ENCODE assay signal across 30 cellular contexts in genomic region chr12:53970451-53970850, GRCh38. TPM values are rescaled to one million over a fixed set of nuclear protein-coding genes. Genes with fewer than 3 reads are reported as not detected.
"Had no signal": no experiment of that assay in that cellular context is flagged by ENCODE, and none has a peak within 500 bp of the region (broad histone marks: within the 10 kb centered on the region; RNA-seq: fewer than 3 reads in every experiment).

No MANE protein-coding gene starts in this region.

- H3K36me3 ChIP-seq: esophagus squamous epithelium, gastrocnemius medialis, heart right ventricle, left lung, lower lobe of right lung had no signal

- ATAC-seq: esophagus mucosa, gastrocnemius medialis, heart right ventricle, left cardiac atrium, left lung, left ventricle myocardium superior, lower lobe of right lung had no signal

- DNase-seq: dermis blood vessel endothelial cell; dorsolateral prefrontal cortex; effector CD4-positive, alpha-beta T cell; effector memory CD4-positive, alpha-beta T cell; erythroblast; esophagus squamous epithelium; foreskin melanocyte; gastrocnemius medialis; glutamatergic neuron; head of caudate nucleus; heart right ventricle; hippocampal formation; left cardiac atrium; left lung; left ventricle myocardium superior; lower lobe of right lung; mesendoderm; midbrain had no signal

- FAIRE-seq: colon, endometrium, islet of Langerhans, keratinocyte had no signal

- H3K4me3 ChIP-seq: coronary artery, dorsolateral prefrontal cortex, esophagus squamous epithelium, gastrocnemius medialis, heart right ventricle, left lung, lower lobe of right lung had no signal

- H3K27ac ChIP-seq: coronary artery, dorsolateral prefrontal cortex, epithelial cell of prostate, esophagus squamous epithelium, gastrocnemius medialis, heart right ventricle, left lung, lower lobe of right lung had no signal

- H3K9me3 ChIP-seq: esophagus squamous epithelium, gastrocnemius medialis, heart right ventricle, left lung, lower lobe of right lung had no signal

RNA-seq across cellular contexts. Expression of gene HOXC11, which starts 2.5 kb away (rescaled TPM):
- total RNA-seq: dermis blood vessel endothelial cell, dorsolateral prefrontal cortex, esophagus squamous epithelium, heart right ventricle, left cardiac atrium, left lung, left ventricle myocardium superior, lower lobe of right lung, lung microvascular endothelial cell, mononuclear cell, mucosa of gallbladder had no signal
- polyA plus RNA-seq: heart right ventricle had no signal

RNA-seq across cellular contexts. Expression of gene HOTAIR, which starts 4.3 kb away (rescaled TPM):
- total RNA-seq: dermis blood vessel endothelial cell, dorsolateral prefrontal cortex, esophagus mucosa, esophagus squamous epithelium, heart right ventricle, left cardiac atrium, left lung, left ventricle myocardium superior, lower lobe of right lung, lung microvascular endothelial cell, mononuclear cell, mucosa of gallbladder had no signal
- polyA plus RNA-seq: heart right ventricle had no signal

RNA-seq across cellular contexts. Expression of gene HOXC10, which starts 14.5 kb away (rescaled TPM):
- total RNA-seq: heart right ventricle, left cardiac atrium, left lung, left ventricle myocardium superior, lower lobe of right lung, lung microvascular endothelial cell, mononuclear cell, mucosa of gallbladder had no signal
- polyA plus RNA-seq: heart right ventricle had no signal

RNA-seq across cellular contexts. Expression of gene HOXC12, which starts 15.7 kb away (rescaled TPM):
- total RNA-seq: dermis blood vessel endothelial cell, dorsolateral prefrontal cortex, esophagus mucosa, esophagus squamous epithelium, gastrocnemius medialis, glomerular endothelial cell, heart right ventricle, kidney epithelial cell, left cardiac atrium, left lung, left ventricle myocardium superior, lower lobe of right lung, lung microvascular endothelial cell, mononuclear cell, mucosa of gallbladder had no signal
- polyA plus RNA-seq: heart right ventricle had no signal

RNA-seq across cellular contexts. Expression of gene HOXC9, which starts 29.5 kb away (rescaled TPM):
- total RNA-seq: dorsolateral prefrontal cortex, heart right ventricle, left cardiac atrium, left ventricle myocardium superior, lower lobe of right lung, lung microvascular endothelial cell, mononuclear cell, mucosa of gallbladder had no signal
- polyA plus RNA-seq: heart right ventricle had no signal
